18 cellular contexts compared by ENCODE assay signal in the genomic region with DNA sequence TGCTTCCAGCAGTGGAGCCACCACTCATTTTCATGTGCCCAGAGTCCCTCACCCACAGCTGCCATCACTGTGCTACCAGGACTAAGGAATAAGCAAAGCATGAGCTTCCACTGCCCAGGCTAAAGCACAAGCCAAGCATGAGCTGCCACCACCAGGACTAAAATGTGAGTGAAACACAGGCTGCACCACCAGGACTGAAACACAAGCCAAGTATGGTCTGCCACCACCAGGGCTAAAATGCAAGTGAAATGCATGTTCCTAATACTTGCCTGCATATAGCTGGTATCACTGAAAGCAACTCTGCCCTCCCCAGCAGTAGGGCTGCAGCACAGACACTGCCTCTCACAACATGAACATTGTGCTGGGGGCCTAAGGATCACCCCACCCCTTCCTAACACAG. TPM values are rescaled to one million over a fixed set of nuclear protein-coding genes. Genes with fewer than 3 reads are reported as not detected.
A peak's percentile ranks its signal among the peaks of the same experiment; 100 is the strongest.
DNase-seq lines count a peak whose midpoint lies in the region; ATAC-seq, FAIRE-seq and TF ChIP-seq lines count a peak whose summit lies in the region.
"Had no signal": no experiment of that assay in that cellular context is flagged by ENCODE, and none has a peak within 500 bp of the region (broad histone marks: within the 10 kb centered on the region; RNA-seq: fewer than 3 reads in every experiment).

No MANE protein-coding gene starts in this region.

- H3K36me3 Mint-ChIP-seq in activated CD8-positive, alpha-beta T cell treated with anti-CD3 and anti-CD28 coated beads for 36 hours (ENCODE audit: low read depth), result peaks cover 61% of the 10 kb centered on the region
- peaks cover 66% of the 10 kb centered on the region for H3K36me3 Mint-ChIP-seq in activated CD8-positive, alpha-beta T cell treated with anti-CD3 and anti-CD28 coated beads, Interleukin-2, amount 10 ng/mL, durations not matched to agents 7 days and 5 days (ENCODE audit: low read depth)
- peaks cover 25% of the 10 kb centered on the region for H3K36me3 Mint-ChIP-seq in endodermal cell (ENCODE audit: low read depth)

- no peak for TF ChIP-seq CTCF in activated CD8-positive, alpha-beta T cell treated with anti-CD3 and anti-CD28 coated beads for 36 hours (IDR thresholded peaks at IDR 0.05)
- TF ChIP-seq CTCF in Loucy (conservative IDR thresholded peaks at IDR 0.05; ENCODE audit: low read length) (peak; percentile 29; the same call in 1 of the 2 replicates), endodermal cell (conservative IDR thresholded peaks at IDR 0.05) (peak; percentile 61), mucosa of descending colon (IDR thresholded peaks at IDR 0.05) (no peak), GM13976 (IDR thresholded peaks at IDR 0.05; ENCODE audit: borderline replicate concordance, control extremely low read depth, extremely low read depth, insufficient read depth, missing control alignments) (no peak), kidney (IDR thresholded peaks at IDR 0.05; ENCODE audit: borderline replicate concordance, extremely low read depth, insufficient read depth) (no peak), body of pancreas (IDR thresholded peaks at IDR 0.05) (no peak)

- no peak overlapping the region for H3K4me3 ChIP-seq in Loucy (ENCODE audit: low read length, poor library complexity, severe bottlenecking)
- H3K4me3 ChIP-seq in endodermal cell (ENCODE audit: low read length), result peak overlapping the region; percentile 23
- no peak overlapping the region for H3K4me3 ChIP-seq in mucosa of descending colon
- no peak overlapping the region for H3K4me3 ChIP-seq in kidney (ENCODE audit: low read length in 2 of 2)
- H3K4me3 ChIP-seq in body of pancreas, result no peak overlapping the region
- H3K4me3 ChIP-seq: psoas muscle, skin epidermis had no signal

- CTCF ChIA-PET in activated CD8-positive, alpha-beta T cell treated with anti-CD3 and anti-CD28 coated beads for 36 hours (lab: Charles Lee), result interaction anchor here (1.2 to 1.3 kb wide), 2 partner anchors 24 to 295 kb away, joined by 3 to 5 read pairs; no protein-coding TSS in a partner anchor
- CTCF ChIA-PET in activated CD8-positive, alpha-beta T cell treated with anti-CD3 and anti-CD28 coated beads, Interleukin-2, amount 10 ng/mL, durations not matched to agents 7 days and 5 days (lab: Charles Lee), result interaction anchor here (1.1 kb wide), 2 partner anchors 124 to 274 kb away, joined by 3 to 4 read pairs; no protein-coding TSS in a partner anchor

- ATAC-seq in activated CD8-positive, alpha-beta T cell treated with anti-CD3 and anti-CD28 coated beads for 36 hours, result no peak
- ATAC-seq in activated CD8-positive, alpha-beta T cell treated with anti-CD3 and anti-CD28 coated beads, Interleukin-2, amount 10 ng/mL, durations not matched to agents 7 days and 5 days, result no peak
- ATAC-seq in mucosa of descending colon (peak; percentile 66), body of pancreas (no peak)
- ATAC-seq: left ventricle myocardium superior, psoas muscle, Right ventricle myocardium inferior had no signal

- H3K4me3 Mint-ChIP-seq in activated CD8-positive, alpha-beta T cell treated with anti-CD3 and anti-CD28 coated beads for 36 hours, result no peak overlapping the region
- H3K4me3 Mint-ChIP-seq in activated CD8-positive, alpha-beta T cell treated with anti-CD3 and anti-CD28 coated beads, Interleukin-2, amount 10 ng/mL, durations not matched to agents 7 days and 5 days, result no peak overlapping the region
- H3K4me3 Mint-ChIP-seq in endodermal cell, result no peak overlapping the region

- POLR2A ChIA-PET in activated CD8-positive, alpha-beta T cell treated with anti-CD3 and anti-CD28 coated beads for 36 hours (lab: Charles Lee), result interaction anchor here (0.6 kb wide), 1 partner anchor 122 kb away, joined by 3 read pairs; no protein-coding TSS in a partner anchor
- POLR2A ChIA-PET in activated CD8-positive, alpha-beta T cell treated with anti-CD3 and anti-CD28 coated beads, Interleukin-2, amount 10 ng/mL, durations not matched to agents 7 days and 5 days (lab: Charles Lee), result no interaction called here

- no peaks in the 10 kb centered on the region for H4K20me1 ChIP-seq in Loucy (ENCODE audit: insufficient read depth, low read length, poor library complexity, severe bottlenecking)

- H3K9me3 ChIP-seq in Loucy (ENCODE audit: insufficient read depth, low read depth, low read length) (peaks cover 8% of the 10 kb centered on the region; the same call in 1 of the 2 replicates), endodermal cell (ENCODE audit: control insufficient read depth, low read length) (peaks cover 42% of the 10 kb centered on the region), mucosa of descending colon (peaks cover 10% of the 10 kb centered on the region), kidney (ENCODE audit: control insufficient read depth in 1 of 2, low read length in 2 of 2) (peaks cover 0 to 7% of the 10 kb centered on the region in 2 donors), body of pancreas (no peaks in the 10 kb centered on the region)

- no peak overlapping the region for H3K9ac ChIP-seq in Loucy (ENCODE audit: low read depth, low read length, poor library complexity, severe bottlenecking)
- H3K9ac ChIP-seq in endodermal cell (ENCODE audit: extremely low read depth, low read length, poor library complexity, severe bottlenecking), result no peak overlapping the region
- no peak overlapping the region for H3K9ac ChIP-seq in kidney (ENCODE audit: low read length in 2 of 2)

- FAIRE-seq in kidney (lab: Jason Lieb, UNC), result no peak
- FAIRE-seq: TTC549 had no signal

- intact Hi-C loops in activated CD8-positive, alpha-beta T cell treated with anti-CD3 and anti-CD28 coated beads for 36 hours (cut with micrococcal nuclease), result no loop called here
- intact Hi-C loops in mucosa of descending colon (cut with DNase I, micrococcal nuclease) (loop anchor here in 1 of 2 donors (10.0 kb wide), 1 partner anchor 295 kb away; no protein-coding TSS in a partner anchor), kidney (cut with DNase I) (no loop called here), body of pancreas (cut with DNase I) (no loop called here)

- H3K36me3 ChIP-seq in Loucy (ENCODE audit: insufficient read depth, low read length), result peaks cover 5% of the 10 kb centered on the region; the same call in 1 of the 2 replicates
- H3K36me3 ChIP-seq in endodermal cell (ENCODE audit: control insufficient read depth, insufficient read depth, low read length), result no peaks in the 10 kb centered on the region
- no peaks in the 10 kb centered on the region for H3K36me3 ChIP-seq in mucosa of descending colon (ENCODE audit: low read depth)
- H3K36me3 ChIP-seq in kidney (ENCODE audit: control insufficient read depth in 1 of 2, insufficient read depth in 2 of 2, low read length in 2 of 2), result no peaks in the 10 kb centered on the region
- H3K36me3 ChIP-seq in body of pancreas (replicated peaks in 1 of 2; ENCODE audit: insufficient read depth in 1 of 2, low read depth in 2 of 2), result no peaks in the 10 kb centered on the region

- no peaks in the 10 kb centered on the region for H3K27me3 ChIP-seq in Loucy (ENCODE audit: insufficient read depth, low read length, poor library complexity, severe bottlenecking)
- no peaks in the 10 kb centered on the region for H3K27me3 ChIP-seq in endodermal cell (ENCODE audit: control insufficient read depth, insufficient read depth, low read length, poor library complexity, severe bottlenecking)
- no peaks in the 10 kb centered on the region for H3K27me3 ChIP-seq in body of pancreas

- peaks cover 31% of the 10 kb centered on the region for H3K9me3 Mint-ChIP-seq in activated CD8-positive, alpha-beta T cell treated with anti-CD3 and anti-CD28 coated beads for 36 hours
- peaks cover 23% of the 10 kb centered on the region for H3K9me3 Mint-ChIP-seq in activated CD8-positive, alpha-beta T cell treated with anti-CD3 and anti-CD28 coated beads, Interleukin-2, amount 10 ng/mL, durations not matched to agents 7 days and 5 days (ENCODE audit: insufficient read depth)
- H3K9me3 Mint-ChIP-seq in endodermal cell, result peaks cover 29% of the 10 kb centered on the region

- in situ Hi-C loops in GM13976 (cut with MboI; ENCODE audit: low sequenced_read_pairs, unreplicated experiment), result loop anchor here (10.0 kb wide), 1 partner anchor 285 kb away; a partner anchor contains a TSS

- DNase-seq in activated CD8-positive, alpha-beta T cell treated with anti-CD3 and anti-CD28 coated beads for 36 hours, result peak; percentile 22
- no peak for DNase-seq in activated CD8-positive, alpha-beta T cell treated with anti-CD3 and anti-CD28 coated beads, Interleukin-2, amount 10 ng/mL, durations not matched to agents 7 days and 5 days
- DNase-seq in endodermal cell (peak; percentile 78), mucosa of descending colon (no peak), GM13976 (ENCODE audit: low spot score) (no peak), kidney (no peak), body of pancreas (no peak)
- DNase-seq: 8988T; left ventricle myocardium superior; NCI-H1092 treated with DMSO at 0.1 percent for 48 hours; NCI-H2107; NCI-H510A; stimulated activated CD4-positive, alpha-beta T cell treated with anti-CD3 and anti-CD28 coated beads, Interleukin-2, amount 100 ng/mL, for 48 hours had no signal

- no peak overlapping the region for H3K4me2 ChIP-seq in Loucy (ENCODE audit: low read depth, low read length, poor library complexity, severe bottlenecking)

- no peaks in the 10 kb centered on the region for H3K9me2 ChIP-seq in Loucy (replicated peaks; ENCODE audit: low read depth, low read length)

- H3K4me1 ChIP-seq in Loucy (ENCODE audit: insufficient read depth, low read length, poor library complexity, severe bottlenecking) (peaks cover 23% of the 10 kb centered on the region), endodermal cell (ENCODE audit: control insufficient read depth, insufficient read depth, low read length) (no peaks in the 10 kb centered on the region), mucosa of descending colon (ENCODE audit: low read depth) (no peaks in the 10 kb centered on the region), kidney (ENCODE audit: control insufficient read depth in 1 of 2, insufficient read depth in 1 of 2, low read depth in 1 of 2, low read length in 2 of 2) (peaks cover 11 to 25% of the 10 kb centered on the region in 2 donors), body of pancreas (peaks cover 31% of the 10 kb centered on the region)

- H2AFZ ChIP-seq in Loucy (ENCODE audit: low read length), result no peak overlapping the region

- H3K4me1 Mint-ChIP-seq in activated CD8-positive, alpha-beta T cell treated with anti-CD3 and anti-CD28 coated beads for 36 hours (ENCODE audit: low read depth), result peaks cover 31% of the 10 kb centered on the region
- H3K4me1 Mint-ChIP-seq in activated CD8-positive, alpha-beta T cell treated with anti-CD3 and anti-CD28 coated beads, Interleukin-2, amount 10 ng/mL, durations not matched to agents 7 days and 5 days (ENCODE audit: low read depth), result peaks cover 6% of the 10 kb centered on the region
- peaks cover 35% of the 10 kb centered on the region for H3K4me1 Mint-ChIP-seq in endodermal cell

- peaks cover 53% of the 10 kb centered on the region for H3K79me2 ChIP-seq in Loucy (ENCODE audit: insufficient read depth, low read length)

- H3K27ac ChIP-seq in endodermal cell (ENCODE audit: low read depth, low read length) (no peak overlapping the region), kidney (ENCODE audit: low read depth in 2 of 2, low read length in 2 of 2) (no peak overlapping the region), body of pancreas (no peak overlapping the region)
- H3K27ac ChIP-seq: psoas muscle, skin epidermis had no signal

- H3F3A ChIP-seq in Loucy (ENCODE audit: low read depth), result peaks cover 9% of the 10 kb centered on the region; the same call in 1 of the 2 replicates

- TF ChIP-seq POLR2A in body of pancreas (IDR thresholded peaks at IDR 0.05), result no peak

- no peaks in the 10 kb centered on the region for H3K27me3 Mint-ChIP-seq in activated CD8-positive, alpha-beta T cell treated with anti-CD3 and anti-CD28 coated beads for 36 hours
- no peaks in the 10 kb centered on the region for H3K27me3 Mint-ChIP-seq in activated CD8-positive, alpha-beta T cell treated with anti-CD3 and anti-CD28 coated beads, Interleukin-2, amount 10 ng/mL, durations not matched to agents 7 days and 5 days (ENCODE audit: low read depth)
- no peaks in the 10 kb centered on the region for H3K27me3 Mint-ChIP-seq in endodermal cell (ENCODE audit: insufficient read depth)

- no peak overlapping the region for H3K27ac Mint-ChIP-seq in activated CD8-positive, alpha-beta T cell treated with anti-CD3 and anti-CD28 coated beads for 36 hours
- no peak overlapping the region for H3K27ac Mint-ChIP-seq in activated CD8-positive, alpha-beta T cell treated with anti-CD3 and anti-CD28 coated beads, Interleukin-2, amount 10 ng/mL, durations not matched to agents 7 days and 5 days
- H3K27ac Mint-ChIP-seq in endodermal cell, result peak overlapping the region; percentile 44

RNA-seq across cellular contexts. Expression of a gene that starts 30.0 kb away (rescaled TPM):
- total RNA-seq in activated CD8-positive, alpha-beta T cell treated with anti-CD3 and anti-CD28 coated beads for 36 hours, result 10 to 100 TPM; 23.5 to 26.5 TPM
- 10 to 100 TPM; 23.4 to 23.9 TPM for total RNA-seq in activated CD8-positive, alpha-beta T cell treated with anti-CD3 and anti-CD28 coated beads, Interleukin-2, amount 10 ng/mL, durations not matched to agents 7 days and 5 days
- 10 to 100 TPM; 28.6 to 36.3 TPM for total RNA-seq in endodermal cell
- polyA plus RNA-seq in endodermal cell (2013, experiment 1 of 2), result 21.7 TPM
- 21.4 TPM for polyA plus RNA-seq in endodermal cell (2013, experiment 2 of 2)
- 10 to 100 TPM; 11.7 to 14.4 (median 14.3) TPM for total RNA-seq in mucosa of descending colon
- total RNA-seq in kidney, result 17.1 TPM
- 3.2 TPM for polyA plus RNA-seq in kidney (ENCODE audit: insufficient read depth, low read depth, low replicate concordance)
- total RNA-seq in body of pancreas, result 10 to 100 TPM; 41.8 to 48.1 TPM

Comparison
In these comparisons a context has a peak if more than half of its experiments do, and no peak if none do; other contexts are left out.
1. DNase-seq: peak in activated CD8-positive, alpha-beta T cell treated with anti-CD3 and anti-CD28 coated beads for 36 hours (single experiment) and endodermal cell (single experiment); none in activated CD8-positive, alpha-beta T cell treated with anti-CD3 and anti-CD28 coated beads, Interleukin-2, amount 10 ng/mL, durations not matched to agents 7 days and 5 days (single experiment), mucosa of descending colon (0 of 3), GM13976 (single experiment), kidney (single experiment) and body of pancreas (0 of 4).
2. CTCF ChIP-seq: peak in Loucy (single experiment) and endodermal cell (single experiment); none in activated CD8-positive, alpha-beta T cell treated with anti-CD3 and anti-CD28 coated beads for 36 hours (single experiment), mucosa of descending colon (single experiment), GM13976 (single experiment), kidney (single experiment) and body of pancreas (0 of 7).